Comparison of ENCODE assay signal across 26 cellular contexts in genomic region chr11:71498091-71498490, GRCh38. TPM values are rescaled to one million over a fixed set of nuclear protein-coding genes. Genes with fewer than 3 reads are reported as not detected.
"Had no signal": no experiment of that assay in that cellular context is flagged by ENCODE, and none has a peak within 500 bp of the region (broad histone marks: within the 10 kb centered on the region; RNA-seq: fewer than 3 reads in every experiment).

No MANE protein-coding gene starts in this region.

- ATAC-seq: activated CD4-positive, alpha-beta T cell treated with anti-CD3 and anti-CD28 coated beads for 36 hours; activated T-helper 17 cell treated with anti-CD3 and anti-CD28 coated beads, Interleukin-2, amount 50 U/mL, for 72 hours; body of pancreas; SK-N-SH treated with all-trans-retinoic acid at 6 μM for 48 hours; stimulated activated memory B cell treated with anti-CD40 and anti-IgM and Interleukin-4, amounts not matched to agents 10 μg/mL and 1 μg/mL and 100 μg/mL, for 72 hours; T-cell; WTC11 had no signal

- H3K4me2 ChIP-seq: neural progenitor cell had no signal

- H3K9me3 Mint-ChIP-seq: activated naive CD8-positive, alpha-beta T cell treated with anti-CD3 and anti-CD28 coated beads, Interleukin-2, amount 10 ng/mL, durations not matched to agents 7 days and 5 days; activated T-helper 17 cell treated with anti-CD3 and anti-CD28 coated beads, Interleukin-2, amount 50 U/mL, for 72 hours; endodermal cell; neural progenitor cell; stimulated activated memory B cell treated with anti-CD40 and anti-IgM and Interleukin-4, amounts not matched to agents 10 μg/mL and 1 μg/mL and 100 μg/mL, for 72 hours; T-cell; WTC11 had no signal

- H3K27me3 Mint-ChIP-seq: activated CD4-positive, alpha-beta T cell treated with anti-CD3 and anti-CD28 coated beads for 36 hours; activated naive CD8-positive, alpha-beta T cell treated with anti-CD3 and anti-CD28 coated beads, Interleukin-2, amount 10 ng/mL, durations not matched to agents 7 days and 5 days; activated T-helper 17 cell treated with anti-CD3 and anti-CD28 coated beads, Interleukin-2, amount 50 U/mL, for 72 hours; stimulated activated memory B cell treated with anti-CD40 and anti-IgM and Interleukin-4, amounts not matched to agents 10 μg/mL and 1 μg/mL and 100 μg/mL, for 72 hours; T-cell had no signal

- H3K27me3 ChIP-seq: body of pancreas, colonic mucosa, neural progenitor cell, sigmoid colon had no signal

- H3K36me3 ChIP-seq: neural progenitor cell had no signal

- H3K27ac ChIP-seq: body of pancreas, colonic mucosa, epithelial cell of prostate, neural progenitor cell, sigmoid colon had no signal

- H3K4me3 ChIP-seq: body of pancreas, colonic mucosa, neural progenitor cell, sigmoid colon had no signal

- DNase-seq: activated CD4-positive, alpha-beta T cell treated with anti-CD3 and anti-CD28 coated beads for 36 hours; activated naive CD4-positive, alpha-beta T cell treated with Interleukin-2 at 50 U/mL for 16 hours; activated naive CD8-positive, alpha-beta T cell treated with anti-CD3 and anti-CD28 coated beads, Interleukin-2, amount 10 ng/mL, durations not matched to agents 7 days and 5 days; amygdala; body of pancreas; central memory CD4-positive, alpha-beta T cell; colonic mucosa; endodermal cell; foreskin fibroblast; hippocampal formation; islet precursor cell; mammary epithelial cell; sigmoid colon; stimulated activated CD4-positive, alpha-beta T cell treated with anti-CD3 and anti-CD28 coated beads, Interleukin-4, amount 100 ng/mL, for 4 hours had no signal

- H3K9me3 ChIP-seq: body of pancreas, colonic mucosa, sigmoid colon had no signal

- H3K9ac ChIP-seq: neural progenitor cell had no signal

- H3K4me1 ChIP-seq: body of pancreas, colonic mucosa, neural progenitor cell, sigmoid colon had no signal

- H3K4me3 Mint-ChIP-seq: activated CD4-positive, alpha-beta T cell treated with anti-CD3 and anti-CD28 coated beads for 36 hours; activated naive CD8-positive, alpha-beta T cell treated with anti-CD3 and anti-CD28 coated beads, Interleukin-2, amount 10 ng/mL, durations not matched to agents 7 days and 5 days; activated T-helper 17 cell treated with anti-CD3 and anti-CD28 coated beads, Interleukin-2, amount 50 U/mL, for 72 hours; endodermal cell; neural progenitor cell; stimulated activated memory B cell treated with anti-CD40 and anti-IgM and Interleukin-4, amounts not matched to agents 10 μg/mL and 1 μg/mL and 100 μg/mL, for 72 hours; T-cell; WTC11 had no signal

- H3K27ac Mint-ChIP-seq: activated CD4-positive, alpha-beta T cell treated with anti-CD3 and anti-CD28 coated beads for 36 hours; activated T-helper 17 cell treated with anti-CD3 and anti-CD28 coated beads, Interleukin-2, amount 50 U/mL, for 72 hours; endodermal cell; neural progenitor cell; stimulated activated memory B cell treated with anti-CD40 and anti-IgM and Interleukin-4, amounts not matched to agents 10 μg/mL and 1 μg/mL and 100 μg/mL, for 72 hours; T-cell; WTC11 had no signal

- H3K4me1 Mint-ChIP-seq: activated T-helper 17 cell treated with anti-CD3 and anti-CD28 coated beads, Interleukin-2, amount 50 U/mL, for 72 hours; endodermal cell; neural progenitor cell; stimulated activated memory B cell treated with anti-CD40 and anti-IgM and Interleukin-4, amounts not matched to agents 10 μg/mL and 1 μg/mL and 100 μg/mL, for 72 hours; T-cell; WTC11 had no signal

- H2AFZ ChIP-seq: neural progenitor cell had no signal

RNA-seq across cellular contexts. Expression of gene KRTAP5-7, which starts 29.0 kb away (rescaled TPM):
- total RNA-seq: activated naive CD8-positive, alpha-beta T cell treated with anti-CD3 and anti-CD28 coated beads, Interleukin-2, amount 10 ng/mL, durations not matched to agents 7 days and 5 days; body of pancreas; endodermal cell; glomerular endothelial cell; mammary epithelial cell; myocyte; pulmonary artery endothelial cell; T-cell had no signal

RNA-seq across cellular contexts. Expression of gene KRTAP5-8, which starts 39.7 kb away (rescaled TPM):
- total RNA-seq: activated CD4-positive, alpha-beta T cell treated with anti-CD3 and anti-CD28 coated beads for 36 hours; activated naive CD8-positive, alpha-beta T cell treated with anti-CD3 and anti-CD28 coated beads, Interleukin-2, amount 10 ng/mL, durations not matched to agents 7 days and 5 days; body of pancreas; endodermal cell; glomerular endothelial cell; mammary epithelial cell; myocyte; pulmonary artery endothelial cell; sigmoid colon; T-cell; urinary bladder; WTC11 had no signal

RNA-seq across cellular contexts. Expression of gene KRTAP5-9, which starts 50.1 kb away (rescaled TPM):
- total RNA-seq: activated naive CD8-positive, alpha-beta T cell treated with anti-CD3 and anti-CD28 coated beads, Interleukin-2, amount 10 ng/mL, durations not matched to agents 7 days and 5 days; glomerular endothelial cell; mammary epithelial cell; osteoblast; pulmonary artery endothelial cell; urinary bladder; WTC11 had no signal
